12 cellular contexts compared by ENCODE assay signal in genomic region chr17:65170839-65171238, GRCh38. TPM values are rescaled to one million over a fixed set of nuclear protein-coding genes. Genes with fewer than 3 reads are reported as not detected.
DNase-seq lines count a peak whose midpoint lies in the region; ATAC-seq and TF ChIP-seq lines count a peak whose summit lies in the region.
"Had no signal": no experiment of that assay in that cellular context is flagged by ENCODE, and none has a peak within 500 bp of the region (broad histone marks: within the 10 kb centered on the region; RNA-seq: fewer than 3 reads in every experiment).

No MANE protein-coding gene starts in this region.

- H3K27ac ChIP-seq in stomach (no peak overlapping the region), Karpas-422 (ENCODE audit: low read length) (no peak overlapping the region)
- H3K27ac ChIP-seq: transverse colon had no signal

- no peak overlapping the region for H3K9ac ChIP-seq in Karpas-422 (ENCODE audit: low read length)

- H4K20me1 ChIP-seq in Karpas-422 (ENCODE audit: insufficient read depth, low read depth, low read length): no peaks in the 10 kb centered on the region

- 35 to 57% (median 44%) methylated on average over 10 of the region's 10 CpGs for WGBS in stomach, 5 donors

- no peak for ATAC-seq in HG03139 (IDR thresholded peaks at IDR 0.05; ENCODE audit: unreplicated experiment)
- no peak for ATAC-seq in HG02610 (IDR thresholded peaks at IDR 0.05; ENCODE audit: unreplicated experiment)
- ATAC-seq: GM23338 had no signal

- no peak for TF ChIP-seq POLR2A in stomach (IDR thresholded peaks at IDR 0.05)

- H3K27me3 ChIP-seq in stomach (no peaks in the 10 kb centered on the region), Karpas-422 (ENCODE audit: low read length) (no peaks in the 10 kb centered on the region)
- H3K27me3 ChIP-seq: transverse colon had no signal

- H3K4me1 ChIP-seq in stomach: peaks cover 0 to 15% (median 7%) of the 10 kb centered on the region in 4 donors
- peaks cover 10% of the 10 kb centered on the region; the same call in 1 of the 2 replicates for H3K4me1 ChIP-seq in Karpas-422 (ENCODE audit: low read length)

- TF ChIP-seq EP300 in stomach (IDR thresholded peaks at IDR 0.05): no peak

- H3K9me3 ChIP-seq in stomach (no peaks in the 10 kb centered on the region), Karpas-422 (ENCODE audit: low read length) (no peaks in the 10 kb centered on the region)
- H3K9me3 ChIP-seq: transverse colon had no signal

- no peaks in the 10 kb centered on the region for H3K9me2 ChIP-seq in Karpas-422 (replicated peaks; ENCODE audit: insufficient read depth, low read length)

- H3K79me2 ChIP-seq in Karpas-422 (ENCODE audit: low read length): no peaks in the 10 kb centered on the region

- peak; percentile 24 for DNase-seq in NCI-H146 (lab: John Stamatoyannopoulos, UW)
- DNase-seq in NCI-H146 treated with DMSO at 0.1 percent for 48 hours (lab: John Stamatoyannopoulos, UW; ENCODE audit: unreplicated experiment): no peak
- peak; percentile 76 for DNase-seq in NCI-H774 (lab: John Stamatoyannopoulos, UW)
- peak; percentile 37 for DNase-seq in fibroblast of the aortic adventitia (ENCODE audit: low read depth)
- peak; percentile 55 for DNase-seq in stomach
- no peak for DNase-seq in Karpas-422
- DNase-seq: activated T-cell treated with anti-CD3 and anti-CD28 coated beads, Interleukin-2, amount 50 U/mL, for 1 hour; T1000; transverse colon had no signal

- H3K4me3 ChIP-seq in fibroblast of the aortic adventitia (ENCODE audit: low read depth, low read length): no peak overlapping the region
- H3K4me3 ChIP-seq in stomach: no peak overlapping the region
- H3K4me3 ChIP-seq in Karpas-422 (ENCODE audit: low read length): no peak overlapping the region
- H3K4me3 ChIP-seq: GM23338, transverse colon had no signal

- no peak overlapping the region for H2AFZ ChIP-seq in Karpas-422 (ENCODE audit: low read length)
- H2AFZ ChIP-seq: GM23338 had no signal

- peaks cover 0 to 13% (median 3%) of the 10 kb centered on the region in 4 donors for H3K36me3 ChIP-seq in stomach
- H3K36me3 ChIP-seq in Karpas-422 (ENCODE audit: insufficient read depth, low read length): no peaks in the 10 kb centered on the region
- H3K36me3 ChIP-seq: transverse colon had no signal

- intact Hi-C loops in stomach (cut with DNase I; ENCODE audit: low total_unique reads): no loop called here

- no peak overlapping the region for H3K4me2 ChIP-seq in Karpas-422 (ENCODE audit: low read depth, low read length, poor library complexity, severe bottlenecking)
- H3K4me2 ChIP-seq: GM23338 had no signal

- TF ChIP-seq CTCF in fibroblast of the aortic adventitia (IDR thresholded peaks at IDR 0.05; ENCODE audit: insufficient read depth, low read length): no peak
- TF ChIP-seq CTCF in stomach (IDR thresholded peaks at IDR 0.05): no peak

RNA-seq across cellular contexts. Expression of gene RGS9, which starts 33.7 kb away (rescaled TPM):
- total RNA-seq in fibroblast of the aortic adventitia (ENCODE audit: low replicate concordance) (2.5 and 3.0 TPM in 2 replicates), stomach (10 to 100 TPM in 3 of 5 donors, 1 to 10 TPM in 2; 1.2 to 16.1 (median 13.4) TPM)
- 1 to 10 TPM; 3.1 to 9.0 (median 4.5) TPM for polyA plus RNA-seq in stomach
- 12.9 and 13.4 TPM in 2 replicates for total RNA-seq in Karpas-422 (2014; rRNA removed; shearing (Covaris generic); ENCODE audit: low replicate concordance)

Comparison
In these comparisons a context has a peak if more than half of its experiments do, and no peak if none do; other contexts are left out.
1. DNase-seq: peak in NCI-H146 (single experiment), NCI-H774 (single experiment), fibroblast of the aortic adventitia (single experiment) and stomach (single experiment); none in NCI-H146 treated with DMSO at 0.1 percent for 48 hours (single experiment) and Karpas-422 (single experiment).